ENCODE assay signal across 8 cellular contexts in genomic region chr15:90902996-90903732, GRCh38.
DNase-seq lines count a peak whose midpoint lies in the region; ATAC-seq lines count a peak whose summit lies in the region.

TSS of gene MAN2A2 (plus strand) at chr15:90903302. CDS start at chr15:90904208, 906 bp downstream.

- H3K4me1 ChIP-seq in NT2/D1 (ENCODE audit: insufficient read depth, insufficient read length) (peaks cover 6% of the 10 kb centered on the region), mucosa of rectum (ENCODE audit: control insufficient read depth in 2 of 2, insufficient read depth in 2 of 2, low read length in 2 of 2) (peaks cover 12 to 18% of the 10 kb centered on the region in 2 donors)

- H3K27me3 ChIP-seq in NT2/D1 (ENCODE audit: insufficient read depth, insufficient read length) (peaks cover 18% of the 10 kb centered on the region), mucosa of rectum (ENCODE audit: control insufficient read depth in 2 of 2, insufficient read depth in 2 of 2, low read length in 2 of 2) (no peaks in the 10 kb centered on the region)

- no peaks in the 10 kb centered on the region for H3K9me3 ChIP-seq in NT2/D1 (ENCODE audit: insufficient read depth, low read length)
- H3K9me3 ChIP-seq in mucosa of rectum (ENCODE audit: control insufficient read depth in 2 of 2, low read length in 2 of 2) = no peaks in the 10 kb centered on the region

- DNase-seq in AML-193 (lab: John Stamatoyannopoulos, UW) (peak; percentile 35 to 51), NT2/D1 (ENCODE audit: low read depth, low spot score) (no peak), activated T-cell treated with anti-CD3 and anti-CD28 coated beads for 4 hours (peak; percentile 73), epithelial cell of prostate (ENCODE audit: low read depth, low spot score) (no peak)
- DNase-seq in stimulated activated CD8-positive, alpha-beta memory T cell treated with anti-CD3 and anti-CD28 coated beads, Interleukin-4, amount 100 ng/mL, for 4 hours (ENCODE audit: low read depth in 2 of 2, low spot score in 1 of 2) = peak; percentile 58 to 69

- H3K27ac ChIP-seq in epithelial cell of prostate = peak within 1 kb of the TSS; percentile 65
- peak within 1 kb of the TSS; percentile 93 to 97 for H3K27ac ChIP-seq in mucosa of rectum (ENCODE audit: low read depth in 2 of 2, low read length in 2 of 2)

- H3K4me3 ChIP-seq in NT2/D1 (ENCODE audit: insufficient read length, low read depth) (peak within 1 kb of the TSS; percentile 72), mucosa of rectum (ENCODE audit: low read length in 2 of 2) (peak within 1 kb of the TSS; percentile 86 to 92)

- H3K36me3 ChIP-seq in NT2/D1 (ENCODE audit: insufficient read depth, insufficient read length, low read length) (peaks cover 24% of the 10 kb centered on the region), mucosa of rectum (ENCODE audit: control insufficient read depth in 2 of 2, insufficient read depth in 2 of 2, low read length in 2 of 2) (peaks cover 30 to 33% of the 10 kb centered on the region in 2 donors)

- ATAC-seq in GM19035 (IDR thresholded peaks at IDR 0.05; ENCODE audit: unreplicated experiment) (peak; percentile 63), HG03280 (IDR thresholded peaks at IDR 0.05; ENCODE audit: unreplicated experiment) (peak; percentile 53)

- peak within 1 kb of the TSS; percentile 85 for H3K9ac ChIP-seq in NT2/D1 (ENCODE audit: insufficient read length, low read depth)
- H3K9ac ChIP-seq in mucosa of rectum (ENCODE audit: low read depth in 1 of 2, low read length in 2 of 2) = peak within 1 kb of the TSS; percentile 90 to 92

Comparison
In these comparisons a context has a peak if more than half of its experiments do, and no peak if none do; other contexts are left out.
1. DNase-seq: peak in AML-193 (2 of 2), activated T-cell treated with anti-CD3 and anti-CD28 coated beads for 4 hours (single experiment) and stimulated activated CD8-positive, alpha-beta memory T cell treated with anti-CD3 and anti-CD28 coated beads, Interleukin-4, amount 100 ng/mL, for 4 hours (2 of 2); none in NT2/D1 (single experiment) and epithelial cell of prostate (single experiment).